In genomic region chr13:77477299-77477848, GRCh38 we compare ENCODE assay signal across 10 cellular contexts.
DNase-seq lines count a peak whose midpoint lies in the region; ATAC-seq lines count a peak whose summit lies in the region.
"Had no signal": no experiment of that assay in that cellular context is flagged by ENCODE, and none has a peak within 500 bp of the region (broad histone marks: within the 10 kb centered on the region; RNA-seq: fewer than 3 reads in every experiment).

No MANE protein-coding gene starts in this region.

- H3K36me3 ChIP-seq in SK-N-MC (ENCODE audit: insufficient read depth, low read length) = no peaks in the 10 kb centered on the region

- no peak overlapping the region for H3K27ac ChIP-seq in SK-N-MC
- H3K27ac ChIP-seq: parathyroid adenoma had no signal

- H3K9ac ChIP-seq in SK-N-MC (ENCODE audit: insufficient read length) = peak overlapping the region; percentile 52
- H3K9ac ChIP-seq: parathyroid adenoma had no signal

- H3K27me3 Mint-ChIP-seq in activated T-cell treated with anti-CD3 and anti-CD28 coated beads, Interleukin-2, amount 50 U/mL, for 24 hours = no peaks in the 10 kb centered on the region

- H3K4me3 Mint-ChIP-seq in activated T-cell treated with anti-CD3 and anti-CD28 coated beads, Interleukin-2, amount 50 U/mL, for 24 hours = peak overlapping the region; percentile 80

- H3K9me3 Mint-ChIP-seq in activated T-cell treated with anti-CD3 and anti-CD28 coated beads, Interleukin-2, amount 50 U/mL, for 24 hours = peaks cover 3% of the 10 kb centered on the region

- no peak for DNase-seq in activated T-cell treated with anti-CD3 and anti-CD28 coated beads, Interleukin-2, amount 50 U/mL, for 24 hours
- no peak for DNase-seq in activated T-cell treated with anti-CD3 and anti-CD28 coated beads, Interleukin-2, amount 50 U/mL, for 48 hours
- DNase-seq in SK-N-MC (ENCODE audit: low read depth, low spot score) (no peak), glomerular visceral epithelial cell (ENCODE audit: extremely low spot score) (peak; percentile 2), superior temporal gyrus (ENCODE audit: extremely low spot score) (peak; percentile 72), germinal center (ENCODE audit: low spot score) (no peak)
- DNase-seq: NCI-H1105 treated with DMSO at 0.1 percent for 48 hours had no signal

- H3K4me1 Mint-ChIP-seq in activated T-cell treated with anti-CD3 and anti-CD28 coated beads, Interleukin-2, amount 50 U/mL, for 24 hours (ENCODE audit: low read depth) = peaks cover 24% of the 10 kb centered on the region

- H3K9me3 ChIP-seq in SK-N-MC (ENCODE audit: low read depth, low read length) = no peaks in the 10 kb centered on the region

- H3K4me3 ChIP-seq in SK-N-MC = no peak overlapping the region

- peak overlapping the region; percentile 91 for H3K27ac Mint-ChIP-seq in activated T-cell treated with anti-CD3 and anti-CD28 coated beads, Interleukin-2, amount 50 U/mL, for 24 hours

- no peak for ATAC-seq in GM21528 (IDR thresholded peaks at IDR 0.05; ENCODE audit: low FRiP score, unreplicated experiment)
- ATAC-seq in HG03460 (IDR thresholded peaks at IDR 0.05; ENCODE audit: unreplicated experiment) = no peak

- no peaks in the 10 kb centered on the region for H3K36me3 Mint-ChIP-seq in activated T-cell treated with anti-CD3 and anti-CD28 coated beads, Interleukin-2, amount 50 U/mL, for 24 hours (ENCODE audit: low read depth)

Comparison
In these comparisons a context has a peak if more than half of its experiments do, and no peak if none do; other contexts are left out.
1. DNase-seq: peak in glomerular visceral epithelial cell (single experiment) and superior temporal gyrus (single experiment); none in activated T-cell treated with anti-CD3 and anti-CD28 coated beads, Interleukin-2, amount 50 U/mL, for 24 hours (single experiment), activated T-cell treated with anti-CD3 and anti-CD28 coated beads, Interleukin-2, amount 50 U/mL, for 48 hours (0 of 2), SK-N-MC (single experiment) and germinal center (single experiment).